In genomic region chr2:149586898-149587219, GRCh38 we compare ENCODE assay signal across 8 cellular contexts. TPM values are rescaled to one million over a fixed set of nuclear protein-coding genes. Genes with fewer than 3 reads are reported as not detected.
DNase-seq lines count a peak whose midpoint lies in the region; ATAC-seq and TF ChIP-seq lines count a peak whose summit lies in the region.

No MANE protein-coding gene starts in this region.

- peaks cover 54% of the 10 kb centered on the region for H3K36me3 Mint-ChIP-seq in activated T-cell treated with anti-CD3 and anti-CD28 coated beads, Interleukin-2, amount 50 U/mL, for 24 hours (ENCODE audit: low read depth)

- H3K4me1 ChIP-seq in right lobe of liver (peaks cover 0 to 29% (median 9%) of the 10 kb centered on the region in 4 donors), thymus (ENCODE audit: control insufficient read depth, insufficient read depth, low read length) (peaks cover 3% of the 10 kb centered on the region)

- no peaks in the 10 kb centered on the region for H3K27me3 ChIP-seq in right lobe of liver
- no peaks in the 10 kb centered on the region for H3K27me3 ChIP-seq in thymus (ENCODE audit: control insufficient read depth, insufficient read depth)

- peak overlapping the region; percentile 97 to 99 (median 98) for H3K27ac ChIP-seq in right lobe of liver
- peak overlapping the region; percentile 96 for H3K27ac ChIP-seq in thymus (ENCODE audit: low read depth)

- intact Hi-C loops in right lobe of liver (cut with DNase I) = no loop called here

- WGBS in right lobe of liver (ENCODE audit: insufficient coverage, low coverage, low lambda C conversion rate, missing lambda C conversion rate) = 0% methylated on average over 7 of the region's 7 CpGs
- under 1% methylated on average over 7 of the region's 7 CpGs for WGBS in thymus

- no peak for TF ChIP-seq POLR2A in right lobe of liver (IDR thresholded peaks at IDR 0.05)

- H3K9me3 ChIP-seq in right lobe of liver = no peaks in the 10 kb centered on the region
- H3K9me3 ChIP-seq in thymus (ENCODE audit: control insufficient read depth) = no peaks in the 10 kb centered on the region

- peaks cover 45% of the 10 kb centered on the region for H3K4me1 Mint-ChIP-seq in activated T-cell treated with anti-CD3 and anti-CD28 coated beads, Interleukin-2, amount 50 U/mL, for 24 hours (ENCODE audit: low read depth)

- peak overlapping the region; percentile 99 for H3K27ac Mint-ChIP-seq in activated T-cell treated with anti-CD3 and anti-CD28 coated beads, Interleukin-2, amount 50 U/mL, for 24 hours

- H3K27me3 Mint-ChIP-seq in activated T-cell treated with anti-CD3 and anti-CD28 coated beads, Interleukin-2, amount 50 U/mL, for 24 hours = peaks cover 11% of the 10 kb centered on the region

- peak overlapping the region; percentile 86 for H3K4me3 ChIP-seq in astrocyte of the cerebellum (ENCODE audit: low read depth, low read length)
- H3K4me3 ChIP-seq in right lobe of liver = peak overlapping the region; percentile 73 to 86 (median 73)
- H3K4me3 ChIP-seq in thymus (ENCODE audit: low read length) = peak overlapping the region; percentile 99

- no peak for TF ChIP-seq CTCF in astrocyte of the cerebellum (IDR thresholded peaks at IDR 0.05; ENCODE audit: low read depth, low read length, missing control alignments)
- TF ChIP-seq CTCF in right lobe of liver (IDR thresholded peaks at IDR 0.05) = no peak

- no peak for DNase-seq in activated T-cell treated with anti-CD3 and anti-CD28 coated beads, Interleukin-2, amount 50 U/mL, for 24 hours
- DNase-seq in activated T-cell treated with anti-CD3 and anti-CD28 coated beads for 4 hours = no peak
- DNase-seq in astrocyte of the cerebellum (ENCODE audit: low read depth) = no peak
- no peak for DNase-seq in right lobe of liver
- no peak for DNase-seq in dermis blood vessel endothelial cell
- DNase-seq in SW480 (ENCODE audit: low spot score) = no peak

- H3K36me3 ChIP-seq in right lobe of liver (peaks cover 0 to 10% (median 3%) of the 10 kb centered on the region in 4 donors), thymus (ENCODE audit: control insufficient read depth, insufficient read depth) (peaks cover 2% of the 10 kb centered on the region)

- H3K9me3 Mint-ChIP-seq in activated T-cell treated with anti-CD3 and anti-CD28 coated beads, Interleukin-2, amount 50 U/mL, for 24 hours = no peaks in the 10 kb centered on the region

- ATAC-seq in right lobe of liver (no peak), HG02970 (IDR thresholded peaks at IDR 0.05; ENCODE audit: low FRiP score, unreplicated experiment) (no peak)

- in situ Hi-C loops in astrocyte of the cerebellum (cut with HindIII; ENCODE audit: low sequenced_read_pairs) = no loop called here

- H3K4me3 Mint-ChIP-seq in activated T-cell treated with anti-CD3 and anti-CD28 coated beads, Interleukin-2, amount 50 U/mL, for 24 hours = peak overlapping the region; percentile 98

RNA-seq across cellular contexts. Expression of gene MMADHC, which starts 0.7 kb away (rescaled TPM):
- total RNA-seq in right lobe of liver = 10 to 100 TPM; 59.9 to 84.9 (median 66.2) TPM
- polyA plus RNA-seq in thymus = 95.9 TPM
- total RNA-seq in dermis blood vessel endothelial cell = 184 and 204 TPM in 2 replicates
